8 cellular contexts compared by ENCODE assay signal in the genomic region with DNA sequence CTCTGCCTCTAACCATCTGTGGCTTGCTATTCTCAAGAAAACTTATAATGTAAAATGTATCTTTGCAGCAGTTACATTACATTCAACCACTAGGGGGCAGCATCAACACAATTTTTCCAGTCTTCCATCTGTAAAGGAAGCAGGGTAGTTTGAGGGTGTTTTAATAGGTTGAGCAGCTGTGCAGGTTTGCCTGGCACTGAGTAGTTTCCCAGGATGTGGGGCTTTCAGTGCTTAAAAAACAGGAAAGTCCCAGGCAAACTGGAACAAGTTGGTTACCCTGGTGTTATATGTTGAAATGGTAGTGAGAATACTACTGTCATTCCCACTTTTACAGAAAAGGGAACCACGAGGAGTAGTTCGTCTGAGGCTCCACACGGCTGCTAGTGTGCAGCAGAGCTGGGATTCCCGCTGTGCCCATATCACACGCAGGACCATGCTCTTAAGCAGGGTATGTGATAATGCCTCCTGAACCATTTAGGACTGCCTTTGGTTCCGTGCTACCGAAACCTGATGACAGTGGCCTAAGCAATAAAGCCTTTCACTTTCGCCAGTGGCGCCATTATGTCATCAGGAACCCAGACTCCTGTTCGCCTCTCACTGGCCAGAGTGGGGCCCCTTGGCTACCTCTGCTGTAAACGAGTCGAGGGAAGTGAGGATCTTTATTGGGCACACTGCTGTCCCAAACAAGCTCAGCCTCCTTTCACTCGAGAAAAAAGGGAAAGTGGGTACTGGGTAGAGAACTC.
DNase-seq lines count a peak whose midpoint lies in the region; ATAC-seq and TF ChIP-seq lines count a peak whose summit lies in the region.

No MANE protein-coding gene starts in this region.

- DNase-seq in D341Med (ENCODE audit: low spot score), result peak; percentile 68
- DNase-seq in GM20000 (ENCODE audit: low spot score), result peak; percentile 74
- peak; percentile 86 for DNase-seq in Jurkat, Clone E6-1 (ENCODE audit: low read depth, low spot score)
- peak; percentile 73 for DNase-seq in NOMO-1 treated with dmso at 0.1 percent for 144 hours (lab: John Stamatoyannopoulos, UW; ENCODE audit: unreplicated experiment)
- peak; percentile 68 for DNase-seq in activated T-cell treated with anti-CD3 and anti-CD28 coated beads for 4 hours
- peak; percentile 92 for DNase-seq in fibroblast of the aortic adventitia (ENCODE audit: low read depth)
- DNase-seq in omental fat pad (ENCODE audit: low spot score), result no peak

- TF ChIP-seq CTCF in GM20000 (IDR thresholded peaks at IDR 0.05; ENCODE audit: extremely low read depth, missing control alignments), result peak; percentile 37
- TF ChIP-seq CTCF in fibroblast of the aortic adventitia (IDR thresholded peaks at IDR 0.05; ENCODE audit: insufficient read depth, low read length), result peak; percentile 67
- TF ChIP-seq CTCF in omental fat pad (IDR thresholded peaks at IDR 0.05), result peak in 1 of 3 donors; percentile 5

- ATAC-seq in omental fat pad (ENCODE audit: low FRiP score), result peak; percentile 72
- no peak for ATAC-seq in HG03039 (IDR thresholded peaks at IDR 0.05; ENCODE audit: unreplicated experiment)

- H3K4me3 ChIP-seq in Jurkat, Clone E6-1 (ENCODE audit: low read length), result no peak overlapping the region
- H3K4me3 ChIP-seq in fibroblast of the aortic adventitia (ENCODE audit: low read depth, low read length), result no peak overlapping the region
